21 cellular contexts compared by ENCODE assay signal in genomic region chr5:153753645-153754432, GRCh38.
A peak's percentile ranks its signal among the peaks of the same experiment; 100 is the strongest.
DNase-seq lines count a peak whose midpoint lies in the region; ATAC-seq and TF ChIP-seq lines count a peak whose summit lies in the region.
"Had no signal": no experiment of that assay in that cellular context is flagged by ENCODE, and none has a peak within 500 bp of the region (broad histone marks: within the 10 kb centered on the region; RNA-seq: fewer than 3 reads in every experiment).

No MANE protein-coding gene starts in this region.

- no peaks in the 10 kb centered on the region for H4K20me1 ChIP-seq in MM.1S (ENCODE audit: insufficient read depth, low read length)

- H3K27me3 Mint-ChIP-seq in T-cell = no peaks in the 10 kb centered on the region
- H3K27me3 Mint-ChIP-seq: activated CD4-positive, alpha-beta T cell treated with anti-CD3 and anti-CD28 coated beads, Interleukin-2, amount 10 ng/mL, durations not matched to agents 24 days and 14 days; activated naive CD8-positive, alpha-beta T cell treated with anti-CD3 and anti-CD28 coated beads for 36 hours; activated T-helper 17 cell treated with anti-CD3 and anti-CD28 coated beads, Interleukin-2, amount 50 U/mL, for 72 hours; stimulated activated naive CD8-positive, alpha-beta T cell treated with anti-CD3 and anti-CD28 coated beads, Interleukin-15, Interleukin-2, amounts not matched to agents 100 ng/mL and 50 ng/mL, for 24 hours had no signal

- H3F3A ChIP-seq in MM.1S (ENCODE audit: insufficient read depth, low read length) = no peaks in the 10 kb centered on the region

- H3K9me3 Mint-ChIP-seq in T-cell = peaks cover 2 to 12% (median 5%) of the 10 kb centered on the region in 3 donors
- H3K9me3 Mint-ChIP-seq: activated CD4-positive, alpha-beta T cell treated with anti-CD3 and anti-CD28 coated beads, Interleukin-2, amount 10 ng/mL, durations not matched to agents 24 days and 14 days had no signal

- no peaks in the 10 kb centered on the region for H3K79me2 ChIP-seq in MM.1S (ENCODE audit: low read length)

- H2AFZ ChIP-seq in MM.1S (ENCODE audit: low read length) = no peak overlapping the region

- no peak overlapping the region for H3K9ac ChIP-seq in MM.1S (ENCODE audit: low read length)

- no peak overlapping the region for H3K27ac Mint-ChIP-seq in T-cell
- H3K27ac Mint-ChIP-seq: activated CD4-positive, alpha-beta T cell treated with anti-CD3 and anti-CD28 coated beads, Interleukin-2, amount 10 ng/mL, durations not matched to agents 24 days and 14 days; activated naive CD8-positive, alpha-beta T cell treated with anti-CD3 and anti-CD28 coated beads for 36 hours; activated T-helper 17 cell treated with anti-CD3 and anti-CD28 coated beads, Interleukin-2, amount 50 U/mL, for 72 hours; CD4-positive, alpha-beta T cell; stimulated activated naive CD8-positive, alpha-beta T cell treated with anti-CD3 and anti-CD28 coated beads, Interleukin-15, Interleukin-2, amounts not matched to agents 100 ng/mL and 50 ng/mL, for 24 hours had no signal

- H3K9me3 ChIP-seq in HEK293 (ENCODE audit: control insufficient read depth, insufficient read depth, low read depth, low read length) = no peaks in the 10 kb centered on the region
- no peaks in the 10 kb centered on the region for H3K9me3 ChIP-seq in MM.1S (replicated peaks; ENCODE audit: insufficient read depth, low read length)
- H3K9me3 ChIP-seq: body of pancreas, HAP-1, psoas muscle had no signal

- peak; percentile 27 for DNase-seq in AG10803 (ENCODE audit: low read depth)
- peak; percentile 86 for DNase-seq in RWPE1 (ENCODE audit: low spot score)
- DNase-seq in fibroblast of mammary gland (ENCODE audit: low read depth) = peak; percentile 3
- DNase-seq in MM.1S = no peak
- no peak for DNase-seq in T-cell
- no peak for DNase-seq in T1000 (lab: John Stamatoyannopoulos, UW)
- DNase-seq: activated CD4-positive, alpha-beta T cell treated with anti-CD3 and anti-CD28 coated beads, Interleukin-2, amount 10 ng/mL, durations not matched to agents 24 days and 14 days; activated naive CD8-positive, alpha-beta T cell treated with anti-CD3 and anti-CD28 coated beads for 36 hours; body of pancreas; CD4-positive, alpha-beta T cell; DND-41; NCI-H1694; NCI-H510A; psoas muscle; Right ventricle myocardium superior had no signal

- H3K27ac ChIP-seq in HEK293 (ENCODE audit: extremely low read depth, low read depth, low read length) = no peak overlapping the region
- H3K27ac ChIP-seq in RWPE1 = no peak overlapping the region
- no peak overlapping the region for H3K27ac ChIP-seq in MM.1S (ENCODE audit: low read length)
- H3K27ac ChIP-seq: body of pancreas, psoas muscle, skin epidermis, tibial nerve had no signal

- no peaks in the 10 kb centered on the region for H3K9me2 ChIP-seq in MM.1S (replicated peaks; ENCODE audit: insufficient read depth, low read length)

- CTCF ChIA-PET in HEK293 (lab: Yijun Ruan, JAX) = interaction anchor here (0.7 kb wide), 1 partner anchor 440 kb away, joined by 3 read pairs; no protein-coding TSS in a partner anchor
- CTCF ChIA-PET in RWPE1 (lab: Yijun Ruan, JAX) = interaction anchor here (0.5 to 0.8 kb wide), 3 partner anchors 220 to 338 kb away, joined by 3 read pairs; no protein-coding TSS in a partner anchor
- CTCF ChIA-PET in T-cell (lab: Charles Lee) = no interaction called here

- H3K36me3 Mint-ChIP-seq in T-cell = no peaks in the 10 kb centered on the region
- H3K36me3 Mint-ChIP-seq: activated naive CD8-positive, alpha-beta T cell treated with anti-CD3 and anti-CD28 coated beads for 36 hours had no signal

- POLR2A ChIA-PET in HEK293 (lab: Yijun Ruan, JAX) = no interaction called here
- POLR2A ChIA-PET in RWPE1 (lab: Yijun Ruan, JAX; ENCODE audit: low non-redundant PET) = no interaction called here
- POLR2A ChIA-PET in T-cell (lab: Charles Lee) = no interaction called here

- H3K4me1 Mint-ChIP-seq in T-cell = no peaks in the 10 kb centered on the region
- H3K4me1 Mint-ChIP-seq: activated CD4-positive, alpha-beta T cell treated with anti-CD3 and anti-CD28 coated beads, Interleukin-2, amount 10 ng/mL, durations not matched to agents 24 days and 14 days; activated naive CD8-positive, alpha-beta T cell treated with anti-CD3 and anti-CD28 coated beads for 36 hours; activated T-helper 17 cell treated with anti-CD3 and anti-CD28 coated beads, Interleukin-2, amount 50 U/mL, for 72 hours had no signal

- H3K4me3 ChIP-seq in AG10803 (ENCODE audit: low read length) (no peak overlapping the region), HEK293 (ENCODE audit: low read depth, low read length) (no peak overlapping the region), fibroblast of mammary gland (ENCODE audit: control insufficient read depth, low read depth, low read length) (no peak overlapping the region), MM.1S (ENCODE audit: low read length) (no peak overlapping the region)
- H3K4me3 ChIP-seq: body of pancreas, HAP-1, psoas muscle, skin epidermis, tibial nerve had no signal

- no peak overlapping the region for H3K4me3 Mint-ChIP-seq in T-cell
- H3K4me3 Mint-ChIP-seq: activated CD4-positive, alpha-beta T cell treated with anti-CD3 and anti-CD28 coated beads, Interleukin-2, amount 10 ng/mL, durations not matched to agents 24 days and 14 days; activated naive CD8-positive, alpha-beta T cell treated with anti-CD3 and anti-CD28 coated beads for 36 hours; activated T-helper 17 cell treated with anti-CD3 and anti-CD28 coated beads, Interleukin-2, amount 50 U/mL, for 72 hours; CD4-positive, alpha-beta T cell; stimulated activated naive CD8-positive, alpha-beta T cell treated with anti-CD3 and anti-CD28 coated beads, Interleukin-15, Interleukin-2, amounts not matched to agents 100 ng/mL and 50 ng/mL, for 24 hours had no signal

- TF ChIP-seq CTCF in AG10803 (conservative IDR thresholded peaks at IDR 0.05; ENCODE audit: low read length) (no peak), HEK293 (tag by site-specific recombination; IDR thresholded peaks at IDR 0.05) (no peak), RWPE1 (conservative IDR thresholded peaks at IDR 0.05; ENCODE audit: low read depth) (no peak), fibroblast of mammary gland (conservative IDR thresholded peaks at IDR 0.05; ENCODE audit: control insufficient read depth, insufficient read depth, low read depth, low read length) (no peak), MM.1S (IDR thresholded peaks at IDR 0.05; ENCODE audit: low read length) (no peak)

- no peak overlapping the region for H3K4me2 ChIP-seq in MM.1S (ENCODE audit: low read depth, low read length)

- no peaks in the 10 kb centered on the region for H3K4me1 ChIP-seq in HEK293 (ENCODE audit: control insufficient read depth, insufficient read depth, low read length)
- no peaks in the 10 kb centered on the region for H3K4me1 ChIP-seq in MM.1S (ENCODE audit: low read length)
- H3K4me1 ChIP-seq: body of pancreas, HAP-1, psoas muscle had no signal

- H3K36me3 ChIP-seq in HEK293 (ENCODE audit: control insufficient read depth in 2 of 2, insufficient read depth in 1 of 2, low read length in 2 of 2) (no peaks in the 10 kb centered on the region), MM.1S (replicated peaks; ENCODE audit: insufficient read depth, low read length) (no peaks in the 10 kb centered on the region)
- H3K36me3 ChIP-seq: HAP-1, tibial nerve had no signal

- ATAC-seq in T-cell (replicated peaks in 1 of 4) = no peak
- ATAC-seq: activated T-helper 17 cell treated with anti-CD3 and anti-CD28 coated beads, Interleukin-2, amount 50 U/mL, for 72 hours; body of pancreas; psoas muscle had no signal

- no peaks in the 10 kb centered on the region for H3K27me3 ChIP-seq in MM.1S (replicated peaks; ENCODE audit: insufficient read depth, low read length)
- H3K27me3 ChIP-seq: body of pancreas, tibial nerve had no signal

TF ChIP-seq in HEK293, 187 proteins besides CTCF, POLR2A, EP300 and RAD21:
- TF ChIP-seq KLF16 (tag by site-specific recombination; IDR thresholded peaks at IDR 0.05) (no peak), ZNF146 (tag by site-specific recombination; IDR thresholded peaks at IDR 0.05) (no peak), GLIS1 (tag by site-specific recombination; IDR thresholded peaks at IDR 0.05) (peak; percentile 76)

Comparison
In these comparisons a context has a peak if more than half of its experiments do, and no peak if none do; other contexts are left out.
1. DNase-seq: peak in AG10803 (single experiment), RWPE1 (single experiment) and fibroblast of mammary gland (single experiment); none in MM.1S (single experiment), T-cell (0 of 34) and T1000 (single experiment).
2. CTCF ChIA-PET loops: an anchor here in HEK293 (0.7 kb wide) and RWPE1 (0.5 to 0.8 kb wide); none called in T-cell.